Comparison of ENCODE assay signal across 8 cellular contexts in the genomic region with DNA sequence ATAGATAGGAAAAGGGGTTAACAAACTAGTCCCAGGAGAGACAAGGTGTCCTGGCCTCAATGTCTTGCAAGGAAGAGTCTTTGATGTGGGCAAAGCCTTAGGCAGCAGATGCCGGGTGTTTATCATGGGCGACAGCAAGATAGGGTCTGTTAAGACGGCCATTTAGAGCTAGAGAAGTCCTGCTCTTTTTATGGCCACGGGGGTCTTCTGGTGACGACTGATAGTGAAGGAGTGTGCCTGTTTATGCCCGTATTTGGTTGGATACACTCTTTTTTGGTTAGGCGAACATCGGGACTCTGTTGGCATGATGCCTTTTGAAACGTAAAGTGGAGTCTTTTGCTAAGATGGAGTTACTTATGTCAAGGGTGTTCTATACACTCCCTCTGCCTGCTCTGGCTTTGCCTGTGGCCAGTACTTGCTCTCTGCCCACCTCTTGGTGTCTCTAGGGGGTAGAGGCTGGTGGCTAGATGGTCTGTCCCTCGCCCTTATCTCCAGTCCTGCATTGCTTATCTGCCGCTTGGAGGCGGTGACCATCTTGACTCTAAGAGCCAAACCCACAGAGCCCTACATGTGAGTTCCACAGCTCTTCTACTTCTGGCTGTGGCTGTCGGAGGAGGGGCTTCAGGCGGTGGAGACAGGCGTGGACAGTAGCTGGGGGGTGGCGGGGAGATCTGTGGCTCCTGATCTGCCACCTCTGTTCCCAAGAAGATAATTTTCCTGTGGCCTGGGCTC. TPM values are rescaled to one million over a fixed set of nuclear protein-coding genes. Genes with fewer than 3 reads are reported as not detected.
DNase-seq lines count a peak whose midpoint lies in the region; ATAC-seq and TF ChIP-seq lines count a peak whose summit lies in the region.

No MANE protein-coding gene starts in this region.

- no peak for TF ChIP-seq CTCF in heart left ventricle (IDR thresholded peaks at IDR 0.05)
- no peak for TF ChIP-seq CTCF in brain (conservative IDR thresholded peaks at IDR 0.05)
- TF ChIP-seq CTCF in mesothelial cell of epicardium (IDR thresholded peaks at IDR 0.05; ENCODE audit: unreplicated experiment) = no peak
- TF ChIP-seq CTCF in vagina (IDR thresholded peaks at IDR 0.05) = no peak

- WGBS in heart left ventricle, 4 donors = 82 to 87% (median 86%) methylated on average over 16 of the region's 16 CpGs

- no peaks in the 10 kb centered on the region for H3K36me3 ChIP-seq in heart left ventricle
- no peaks in the 10 kb centered on the region for H3K36me3 ChIP-seq in vagina

- TF ChIP-seq POLR2A in heart left ventricle (IDR thresholded peaks at IDR 0.05) = no peak
- TF ChIP-seq POLR2A in vagina (IDR thresholded peaks at IDR 0.05) = no peak

- H3K27ac Mint-ChIP-seq in brain = peak overlapping the region; percentile 93 to 99 (median 98)
- peak overlapping the region; percentile 92 for H3K27ac Mint-ChIP-seq in mesothelial cell of epicardium

- peaks cover 0 to 29% (median 11%) of the 10 kb centered on the region in 12 donors for H3K4me1 ChIP-seq in heart left ventricle
- H3K4me1 ChIP-seq in vagina = peaks cover 14% of the 10 kb centered on the region

- H3K27me3 Mint-ChIP-seq in brain = peaks cover 12% of the 10 kb centered on the region
- no peaks in the 10 kb centered on the region for H3K27me3 Mint-ChIP-seq in mesothelial cell of epicardium (ENCODE audit: low read depth)

- H3K27me3 ChIP-seq in heart left ventricle = no peaks in the 10 kb centered on the region
- H3K27me3 ChIP-seq in vagina = no peaks in the 10 kb centered on the region

- H3K4me1 Mint-ChIP-seq in brain = peaks cover 35% of the 10 kb centered on the region
- H3K4me1 Mint-ChIP-seq in mesothelial cell of epicardium = peaks cover 22% of the 10 kb centered on the region

- H3K4me3 ChIP-seq in heart left ventricle = peak overlapping the region in 11 of 12 donors; percentile 60 to 85 (median 72)
- H3K4me3 ChIP-seq in vagina = peak overlapping the region; percentile 58 to 60

- no peaks in the 10 kb centered on the region for H3K9me3 ChIP-seq in heart left ventricle
- H3K9me3 ChIP-seq in vagina = no peaks in the 10 kb centered on the region

- H3K36me3 Mint-ChIP-seq in brain = no peaks in the 10 kb centered on the region
- H3K36me3 Mint-ChIP-seq in mesothelial cell of epicardium = no peaks in the 10 kb centered on the region

- ATAC-seq in heart left ventricle (no peak), left ventricle myocardium superior (no peak), sciatic nerve (no peak), GM19328 (IDR thresholded peaks at IDR 0.05; ENCODE audit: unreplicated experiment) (no peak)

- DNase-seq in heart left ventricle (no peak), left ventricle myocardium superior (no peak), mesothelial cell of epicardium (ENCODE audit: low spot score in 2 of 2, unreplicated experiment in 2 of 2) (no peak), vagina (ENCODE audit: extremely low spot score in 2 of 2) (no peak), sciatic nerve (ENCODE audit: low spot score) (no peak), NCI-H524 (lab: John Stamatoyannopoulos, UW) (no peak)

- intact Hi-C loops in heart left ventricle (cut with DNase I) = loop anchor here in 9 of 10 donors (2.0 to 10.0 kb wide), 12 partner anchors 40 to 250 kb away; a partner anchor contains a TSS
- intact Hi-C loops in left ventricle myocardium superior (cut with micrococcal nuclease) = loop anchor here (5.0 to 10.0 kb wide), 2 partner anchors 52 to 145 kb away; a partner anchor contains a TSS
- intact Hi-C loops in vagina (cut with DNase I) = loop anchor here (5.0 kb wide), 1 partner anchor 145 kb away; no protein-coding TSS in a partner anchor
- intact Hi-C loops in sciatic nerve (cut with DNase I) = no loop called here

- H3K27ac ChIP-seq in heart left ventricle (peak overlapping the region; percentile 1 to 90 (median 80)), vagina (peak overlapping the region; percentile 85)

- peak overlapping the region; percentile 94 to 100 (median 97) for H3K4me3 Mint-ChIP-seq in brain
- H3K4me3 Mint-ChIP-seq in mesothelial cell of epicardium = peak overlapping the region; percentile 97

- peaks cover 0 to 2% (median 0%) of the 10 kb centered on the region in 5 experiments for H3K9me3 Mint-ChIP-seq in brain
- H3K9me3 Mint-ChIP-seq in mesothelial cell of epicardium = no peaks in the 10 kb centered on the region

RNA-seq across cellular contexts. Expression of a gene that starts 55.8 kb away (rescaled TPM):
- total RNA-seq in heart left ventricle (100 to 1,000 TPM in 7 of 9 donors, 10 to 100 TPM in 2; 97.5 to 189 (median 128) TPM), left ventricle myocardium superior (105 TPM), mesothelial cell of epicardium (44.4 to 46.7 TPM (median 46.3 TPM) in 3 replicates), vagina (88.6 TPM), sciatic nerve (117 TPM)
- polyA plus RNA-seq in heart left ventricle (10 to 100 TPM; 15.5 to 88.1 TPM), brain (ENCODE audit: insufficient read depth, low read depth, low replicate concordance) (6.0 TPM)
